ENCODE assay signal across 9 cellular contexts in genomic region chr17:80992077-80992947, GRCh38. TPM values are rescaled to one million over a fixed set of nuclear protein-coding genes. Genes with fewer than 3 reads are reported as not detected.
DNase-seq lines count a peak whose midpoint lies in the region; ATAC-seq, FAIRE-seq and TF ChIP-seq lines count a peak whose summit lies in the region.
"Had no signal": no experiment of that assay in that cellular context is flagged by ENCODE, and none has a peak within 500 bp of the region (broad histone marks: within the 10 kb centered on the region; RNA-seq: fewer than 3 reads in every experiment).

No MANE protein-coding gene starts in this region.

- peaks cover 21% of the 10 kb centered on the region for H3K4me1 Mint-ChIP-seq in activated CD4-positive, alpha-beta T cell treated with anti-CD3 and anti-CD28 coated beads for 36 hours
- H3K4me1 Mint-ChIP-seq in naive thymus-derived CD4-positive, alpha-beta T cell = peaks cover 7 to 38% (median 21%) of the 10 kb centered on the region in 7 donors

- H3K36me3 ChIP-seq in NT2/D1 (ENCODE audit: insufficient read depth, insufficient read length, low read length) (peaks cover 28% of the 10 kb centered on the region), H1 (ENCODE audit: control insufficient read depth in 2 of 4, insufficient read depth in 4 of 4, low read length in 3 of 4) (no peaks in the 10 kb centered on the region; a peak in 1 of 8 replicates)
- H3K36me3 ChIP-seq in naive thymus-derived CD4-positive, alpha-beta T cell (ENCODE audit: control insufficient read depth in 2 of 3, insufficient read depth in 3 of 3, low read length in 3 of 3) = peaks cover 0 to 25% (median 6%) of the 10 kb centered on the region in 3 experiments

- H3K79me2 ChIP-seq in H1 (ENCODE audit: control insufficient read depth in 1 of 2, insufficient read depth in 2 of 2, low read length in 2 of 2) = no peaks in the 10 kb centered on the region; a peak in 1 of 4 replicates

- H2AFZ ChIP-seq in H1 (ENCODE audit: low read length) = no peak overlapping the region; the same call in 1 of the 2 replicates

- H4K5ac ChIP-seq in H1 (ENCODE audit: insufficient read length, low read depth, low read length) = no peak overlapping the region

- no peak overlapping the region for H2AK5ac ChIP-seq in H1 (ENCODE audit: low read depth, low read length)

- H2BK5ac ChIP-seq in H1 (ENCODE audit: low read depth, low read length) = no peak overlapping the region

- 0 out of 2 replicates have a peak overlapping the region, but pooled peaks have one; percentile 51 for H4K8ac ChIP-seq in H1 (ENCODE audit: extremely low read depth, insufficient read depth, low read length)

- H3K27ac Mint-ChIP-seq in activated CD4-positive, alpha-beta T cell treated with anti-CD3 and anti-CD28 coated beads for 36 hours = peak overlapping the region; percentile 53
- peak overlapping the region; percentile 63 to 84 (median 77) for H3K27ac Mint-ChIP-seq in naive thymus-derived CD4-positive, alpha-beta T cell

- H3K9ac ChIP-seq in NT2/D1 (ENCODE audit: insufficient read length, low read depth) (peak overlapping the region; percentile 82), H1 (replicated peaks in 1 of 4; ENCODE audit: extremely low read depth in 1 of 4, low read depth in 3 of 4, low read length in 3 of 4) (peak overlapping the region in 2 of 4 experiments; percentile 32 to 88; a peak in 4 of 7 replicates)

- H3K4me1 ChIP-seq in NT2/D1 (ENCODE audit: insufficient read depth, insufficient read length) (peaks cover 10% of the 10 kb centered on the region), H1 (replicated peaks in 1 of 4; ENCODE audit: control insufficient read depth in 3 of 4, insufficient read depth in 4 of 4, low read length in 3 of 4) (peaks cover 0 to 5% (median 3%) of the 10 kb centered on the region in 4 experiments; a peak in 5 of 7 replicates)
- peaks cover 14 to 25% of the 10 kb centered on the region in 2 donors for H3K4me1 ChIP-seq in naive thymus-derived CD4-positive, alpha-beta T cell (ENCODE audit: control insufficient read depth in 2 of 2, insufficient read depth in 2 of 2, low read length in 2 of 2)

- H3K9me3 ChIP-seq in NT2/D1 (ENCODE audit: insufficient read depth, low read length) (no peaks in the 10 kb centered on the region; the same call in 1 of the 2 replicates), H1 (ENCODE audit: insufficient read depth in 2 of 2, low read depth in 1 of 2, low read length in 1 of 2) (no peaks in the 10 kb centered on the region)
- H3K9me3 ChIP-seq in naive thymus-derived CD4-positive, alpha-beta T cell (ENCODE audit: control insufficient read depth in 2 of 3, low read length in 3 of 3) = no peaks in the 10 kb centered on the region

- H3K18ac ChIP-seq in H1 (ENCODE audit: extremely low read depth, low read length) = no peak overlapping the region

- H2BK120ac ChIP-seq in H1 (replicated peaks; ENCODE audit: low read depth, low read length) = no peak overlapping the region

- H3K4me2 ChIP-seq in H1 (ENCODE audit: insufficient read depth in 1 of 2, low read depth in 2 of 2, low read length in 2 of 2) = peak overlapping the region; percentile 77 to 81

- H3K9me3 Mint-ChIP-seq in activated CD4-positive, alpha-beta T cell treated with anti-CD3 and anti-CD28 coated beads for 36 hours (ENCODE audit: low read depth) = no peaks in the 10 kb centered on the region
- H3K9me3 Mint-ChIP-seq in naive thymus-derived CD4-positive, alpha-beta T cell = peaks cover 0 to 9% (median 0%) of the 10 kb centered on the region in 11 donors

- peaks cover 0 to 12% of the 10 kb centered on the region in 2 experiments for H4K20me1 ChIP-seq in H1 (replicated peaks in 1 of 2; ENCODE audit: control insufficient read depth in 1 of 2, insufficient read depth in 2 of 2, low read length in 2 of 2)

- no peak overlapping the region for H4K91ac ChIP-seq in H1 (replicated peaks; ENCODE audit: insufficient read length, low read length)

- H3K4me3 ChIP-seq in NT2/D1 (ENCODE audit: insufficient read length, low read depth) (peak overlapping the region; percentile 76), H1 (ENCODE audit: extremely low read depth in 1 of 4, insufficient read depth in 2 of 4, low read depth in 3 of 4, low read length in 4 of 4) (peak overlapping the region; percentile 49 to 93 (median 70))
- H3K4me3 ChIP-seq in naive thymus-derived CD4-positive, alpha-beta T cell (ENCODE audit: low read length) = peak overlapping the region; percentile 94

- no peak for FAIRE-seq in H1 (lab: Jason Lieb, UNC)
- FAIRE-seq: G401.6 had no signal

- CTCF ChIA-PET in activated CD4-positive, alpha-beta T cell treated with anti-CD3 and anti-CD28 coated beads for 36 hours (lab: Charles Lee) = interaction anchor here (1.0 kb wide), 1 partner anchor 12 kb away, joined by 3 read pairs; no protein-coding TSS in a partner anchor
- CTCF ChIA-PET in H1 (lab: Charles Lee; ENCODE audit: partially characterized antibody) = interaction anchor here (1.0 to 1.2 kb wide), 5 partner anchors 27 to 110 kb away, joined by 3 read pairs; no protein-coding TSS in a partner anchor
- CTCF ChIA-PET in naive thymus-derived CD4-positive, alpha-beta T cell (lab: Charles Lee) = interaction anchor here (0.9 kb wide), 2 partner anchors 109 to 576 kb away, joined by 3 read pairs; no protein-coding TSS in a partner anchor

- no peak overlapping the region for H3K14ac ChIP-seq in H1 (ENCODE audit: insufficient read length)

- TF ChIP-seq POLR2A in H1 (IDR thresholded peaks at IDR 0.05; ENCODE audit: control extremely low read depth in 1 of 2, low read depth in 2 of 2, low read length in 2 of 2) = no peak

- no peak for TF ChIP-seq EP300 in H1 (IDR thresholded peaks at IDR 0.05; ENCODE audit: borderline replicate concordance in 1 of 2, low read depth in 2 of 2, low read length in 2 of 2)

- H3K27me3 Mint-ChIP-seq in activated CD4-positive, alpha-beta T cell treated with anti-CD3 and anti-CD28 coated beads for 36 hours = peaks cover 3% of the 10 kb centered on the region
- H3K27me3 Mint-ChIP-seq in naive thymus-derived CD4-positive, alpha-beta T cell = peaks cover 0 to 11% (median 0%) of the 10 kb centered on the region in 5 donors

- H3K23ac ChIP-seq in H1 (ENCODE audit: insufficient read length) = no peak overlapping the region

- H3K79me1 ChIP-seq in H1 (ENCODE audit: low read depth, low read length) = peaks cover 4% of the 10 kb centered on the region; the same call in 1 of the 2 replicates

- WGBS in H1 (ENCODE audit: extremely low coverage in 1 of 2, insufficient coverage in 1 of 2, insufficient read length in 1 of 2, insufficient replicate concordance in 2 of 2, low coverage in 1 of 2, low lambda C conversion rate in 2 of 2, missing lambda C conversion rate in 1 of 2), 2 experiments = 13% methylated on average over 48 of the region's 90 CpGs; no CpG with 5 or more reads in 1 of the 2 experiments

- no peak overlapping the region for H2BK12ac ChIP-seq in H1 (ENCODE audit: low read depth, low read length)

- H2BK20ac ChIP-seq in H1 (ENCODE audit: low read length) = no peak overlapping the region

- DNase-seq in activated CD4-positive, alpha-beta T cell treated with anti-CD3 and anti-CD28 coated beads for 36 hours = peak; percentile 40
- no peak for DNase-seq in activated CD4-positive, alpha-beta T cell treated with anti-CD3 and anti-CD28 coated beads for 4 hours
- DNase-seq in NT2/D1 (ENCODE audit: low read depth, low spot score) = no peak
- DNase-seq in H1 (ENCODE audit: low read depth in 1 of 2, low spot score in 2 of 2) = no peak
- peak in 1 of 9 donors; percentile 29 for DNase-seq in naive thymus-derived CD4-positive, alpha-beta T cell
- DNase-seq in H4 (ENCODE audit: low spot score) = no peak
- no peak for DNase-seq in stimulated activated CD4-positive, alpha-beta T cell treated with anti-CD3 and anti-CD28 coated beads, Interleukin-12 subunit alpha, Interleukin-12 subunit beta, amount 100 ng/mL, for 4 hours
- no peak for DNase-seq in NCI-H1694 (lab: John Stamatoyannopoulos, UW)

- peaks cover 10% of the 10 kb centered on the region for H3K36me3 Mint-ChIP-seq in activated CD4-positive, alpha-beta T cell treated with anti-CD3 and anti-CD28 coated beads for 36 hours (ENCODE audit: low read depth)
- peaks cover 0 to 5% (median 0%) of the 10 kb centered on the region in 5 donors for H3K36me3 Mint-ChIP-seq in naive thymus-derived CD4-positive, alpha-beta T cell

- H3K4me3 Mint-ChIP-seq in activated CD4-positive, alpha-beta T cell treated with anti-CD3 and anti-CD28 coated beads for 36 hours = peak overlapping the region; percentile 69
- H3K4me3 Mint-ChIP-seq in naive thymus-derived CD4-positive, alpha-beta T cell = peak overlapping the region; percentile 68 to 88 (median 80)

- POLR2A ChIA-PET in activated CD4-positive, alpha-beta T cell treated with anti-CD3 and anti-CD28 coated beads for 36 hours (lab: Charles Lee) = interaction anchor here (0.8 kb wide), 1 partner anchor 448 kb away, joined by 3 read pairs; the partner anchor contains the start of gene RPTOR
- POLR2A ChIA-PET in H1 (lab: Charles Lee; ENCODE audit: partially characterized antibody) = interaction anchor here (0.7 to 2.1 kb wide), 5 partner anchors 10 to 1152 kb away, joined by 3 to 10 read pairs (median 3); no protein-coding TSS in a partner anchor
- POLR2A ChIA-PET in naive thymus-derived CD4-positive, alpha-beta T cell (lab: Charles Lee) = interaction anchor here (1.0 to 3.4 kb wide), 3 partner anchors 26 to 521 kb away, joined by 3 to 20 read pairs (median 3); no protein-coding TSS in a partner anchor

- TF ChIP-seq RAD21 in H1 (IDR thresholded peaks at IDR 0.05 in 1 of 2, conservative IDR thresholded peaks at IDR 0.05 in 1 of 2; ENCODE audit: low read depth in 2 of 2, low read length in 2 of 2) = no peak

- H3K4ac ChIP-seq in H1 (replicated peaks; ENCODE audit: insufficient read length, low read depth, low read length) = no peak overlapping the region

- no peak overlapping the region for H2BK15ac ChIP-seq in H1 (ENCODE audit: low read length)

- H3K27me3 ChIP-seq in NT2/D1 (ENCODE audit: insufficient read depth, insufficient read length) = peaks cover 37% of the 10 kb centered on the region
- peaks cover 0 to 7% (median 3%) of the 10 kb centered on the region in 4 experiments; a peak in 5 of 7 replicates for H3K27me3 ChIP-seq in H1 (replicated peaks in 1 of 4; ENCODE audit: control insufficient read depth in 3 of 4, extremely low read depth in 1 of 4, insufficient read depth in 3 of 4, low read length in 3 of 4)
- H3K27me3 ChIP-seq in naive thymus-derived CD4-positive, alpha-beta T cell (ENCODE audit: control insufficient read depth in 2 of 2, insufficient read depth in 2 of 2, low read length in 2 of 2) = no peaks in the 10 kb centered on the region

- no peak overlapping the region for H3K27ac ChIP-seq in H1 (ENCODE audit: low read depth, low read length)
- H3K27ac ChIP-seq in naive thymus-derived CD4-positive, alpha-beta T cell (ENCODE audit: low read depth, low read length) = peak overlapping the region; percentile 96

- intact Hi-C loops in activated CD4-positive, alpha-beta T cell treated with anti-CD3 and anti-CD28 coated beads for 36 hours (cut with DNase I, micrococcal nuclease) = loop anchor here in 1 of 2 experiments (2.0 to 5.0 kb wide), 3 partner anchors 42 to 730 kb away; partner anchors contain the start of genes BAIAP2 and RNF213
- intact Hi-C loops in naive thymus-derived CD4-positive, alpha-beta T cell (cut with micrococcal nuclease) = no loop called here

- H3K23me2 ChIP-seq in H1 (ENCODE audit: low read depth, low read length) = peaks cover 5% of the 10 kb centered on the region; the same call in 1 of the 2 replicates

- peak; percentile 36 for ATAC-seq in activated CD4-positive, alpha-beta T cell treated with anti-CD3 and anti-CD28 coated beads for 36 hours
- ATAC-seq in naive thymus-derived CD4-positive, alpha-beta T cell = peak; percentile 25

- TF ChIP-seq CTCF in H1 (IDR thresholded peaks at IDR 0.05; ENCODE audit: control extremely low read depth in 1 of 3, insufficient read depth in 1 of 3, low read depth in 1 of 3, low read length in 3 of 3) = no peak

- H3K56ac ChIP-seq in H1 (replicated peaks; ENCODE audit: insufficient read length, low read depth, low read length) = no peak overlapping the region

RNA-seq across cellular contexts. Expression of gene CHMP6, which starts 0.7 kb away (rescaled TPM):
- 10 to 100 TPM; 15.9 to 19.4 TPM for total RNA-seq in activated CD4-positive, alpha-beta T cell treated with anti-CD3 and anti-CD28 coated beads for 36 hours
- total RNA-seq in H1 (2021; fragmentation: NEBNext Ultra II Directional; extraction: Animal tissue kit (Norgen Biotek cat#: 25700)) = 15.7 and 16.0 TPM in 2 replicates
- 24.3 and 28.9 TPM in 2 replicates for polyA plus RNA-seq in H1 (2011; rRNA removed)
- 22.9 TPM for polyA plus RNA-seq in H1 (2011; cell fraction: cytosol; rRNA removed)
- 23.5 TPM for polyA plus RNA-seq in H1 (2011; cell fraction: nucleus; rRNA removed)
- polyA plus RNA-seq in H1 (2012, experiment 1 of 2) = 8.5 to 14.9 TPM (median 13.4 TPM) in 4 replicates
- 13.4 TPM for polyA plus RNA-seq in H1 (2012, experiment 2 of 2)
- polyA plus RNA-seq in H1 (2013, experiment 1 of 2) = 9.5 TPM
- 7.9 TPM for polyA plus RNA-seq in H1 (2013, experiment 2 of 2)
- 5.7 and 6.4 TPM in 2 replicates for polyA minus RNA-seq in H1 (2011; rRNA and poly(A)+ RNA removed)
- polyA minus RNA-seq in H1 (2011; cell fraction: cytosol; rRNA and poly(A)+ RNA removed) = 7.2 TPM
- 15.6 TPM for polyA minus RNA-seq in H1 (2011; cell fraction: nucleus; rRNA and poly(A)+ RNA removed)
- total RNA-seq in naive thymus-derived CD4-positive, alpha-beta T cell = 10 to 100 TPM; 26.4 to 49.9 (median 41.7) TPM
- polyA plus RNA-seq in naive thymus-derived CD4-positive, alpha-beta T cell = 10 to 100 TPM; 49.8 to 55.4 TPM
- total RNA-seq in H4 (2014; rRNA removed; shearing (Covaris generic)) = 19.7 and 21.4 TPM in 2 replicates

RNA-seq across cellular contexts. Expression of gene BAIAP2, which starts 42.6 kb away (rescaled TPM):
- 1 to 10 TPM; 4.6 to 5.0 TPM for total RNA-seq in activated CD4-positive, alpha-beta T cell treated with anti-CD3 and anti-CD28 coated beads for 36 hours
- 18.4 and 22.8 TPM in 2 replicates for total RNA-seq in H1 (2021; fragmentation: NEBNext Ultra II Directional; extraction: Animal tissue kit (Norgen Biotek cat#: 25700))
- polyA plus RNA-seq in H1 (2011; rRNA removed) = 10.0 and 19.8 TPM in 2 replicates
- 8.2 TPM for polyA plus RNA-seq in H1 (2011; cell fraction: cytosol; rRNA removed)
- polyA plus RNA-seq in H1 (2011; cell fraction: nucleus; rRNA removed) = 25.9 TPM
- 12.1 to 15.1 TPM (median 14.9 TPM) in 4 replicates for polyA plus RNA-seq in H1 (2012, experiment 1 of 2)
- 15.4 TPM for polyA plus RNA-seq in H1 (2012, experiment 2 of 2)
- polyA plus RNA-seq in H1 (2013, experiment 1 of 2) = 12.5 TPM
- 11.0 TPM for polyA plus RNA-seq in H1 (2013, experiment 2 of 2)
- polyA minus RNA-seq in H1 (2011; rRNA and poly(A)+ RNA removed) = 9.6 and 11.6 TPM in 2 replicates
- polyA minus RNA-seq in H1 (2011; cell fraction: cytosol; rRNA and poly(A)+ RNA removed) = 15.8 TPM
- 25.5 TPM for polyA minus RNA-seq in H1 (2011; cell fraction: nucleus; rRNA and poly(A)+ RNA removed)
- 10 to 100 TPM in 3 of 5 experiments, 1 to 10 TPM in 2; 7.3 to 13.7 (median 12.3) TPM for total RNA-seq in naive thymus-derived CD4-positive, alpha-beta T cell
- 1 to 10 TPM; 3.2 to 4.9 TPM for polyA plus RNA-seq in naive thymus-derived CD4-positive, alpha-beta T cell
- 42.4 and 47.7 TPM in 2 replicates for total RNA-seq in H4 (2014; rRNA removed; shearing (Covaris generic))
